In genomic region chr2:96828436-96828835, GRCh38 we compare ENCODE assay signal across 16 cellular contexts. TPM values are rescaled to one million over a fixed set of nuclear protein-coding genes. Genes with fewer than 3 reads are reported as not detected.
DNase-seq lines count a peak whose midpoint lies in the region; ATAC-seq and TF ChIP-seq lines count a peak whose summit lies in the region.
"Had no signal": no experiment of that assay in that cellular context is flagged by ENCODE, and none has a peak within 500 bp of the region (broad histone marks: within the 10 kb centered on the region; RNA-seq: fewer than 3 reads in every experiment).

No MANE protein-coding gene starts in this region.

- H2BK5ac ChIP-seq in IMR-90 (ENCODE audit: low read depth, low read length, poor library complexity, severe bottlenecking) (no peak overlapping the region), neuronal stem cell (ENCODE audit: low read length) (no peak overlapping the region)

- peaks cover 13% of the 10 kb centered on the region; the same call in 1 of the 2 replicates for H4K20me1 ChIP-seq in IMR-90 (ENCODE audit: insufficient read depth, low read length)

- H3K79me1 ChIP-seq in IMR-90 (ENCODE audit: low read depth in 1 of 2, low read length in 2 of 2) = peaks cover 7 to 15% of the 10 kb centered on the region in 2 experiments
- peaks cover 5% of the 10 kb centered on the region for H3K79me1 ChIP-seq in neuronal stem cell (ENCODE audit: low read depth, low read length)

- WGBS in IMR-90 (ENCODE audit: extremely low coverage in 2 of 2, insufficient read length in 1 of 2), 2 experiments = 88% methylated on average over 11 of the region's 14 CpGs; no CpG with 5 or more reads in 1 of the 2 experiments
- no CpG with 5 or more reads among the region's 14 CpGs for WGBS in neuronal stem cell (ENCODE audit: extremely low coverage in 2 of 2, insufficient read length in 2 of 2, insufficient replicate concordance in 1 of 2), 2 donors
- WGBS in transverse colon (ENCODE audit: low coverage in 1 of 2), 2 donors = 98 to 100% methylated on average over 1 to 14 of the region's 14 CpGs

- no peak overlapping the region for H3K27ac ChIP-seq in IMR-90 (ENCODE audit: insufficient read depth, low read length)
- no peak overlapping the region for H3K27ac ChIP-seq in neuronal stem cell (replicated peaks; ENCODE audit: low read length)
- H3K27ac ChIP-seq in transverse colon = no peak overlapping the region

- H3K18ac ChIP-seq in IMR-90 (ENCODE audit: low read depth, low read length) = no peak overlapping the region
- H3K18ac ChIP-seq in neuronal stem cell (ENCODE audit: low read length) = no peak overlapping the region

- H2BK120ac ChIP-seq in IMR-90 (ENCODE audit: low read depth, low read length) (no peak overlapping the region), neuronal stem cell (ENCODE audit: low read depth, low read length) (no peak overlapping the region)

- no peaks in the 10 kb centered on the region for H3K27me3 ChIP-seq in IMR-90 (ENCODE audit: control insufficient read depth, insufficient read depth, low read length)
- no peaks in the 10 kb centered on the region for H3K27me3 ChIP-seq in neuronal stem cell (ENCODE audit: control insufficient read depth in 3 of 3, insufficient read depth in 3 of 3, low read depth in 1 of 3, low read length in 3 of 3)
- no peaks in the 10 kb centered on the region for H3K27me3 ChIP-seq in transverse colon

- H4K5ac ChIP-seq in IMR-90 (ENCODE audit: low read depth, low read length) = no peak overlapping the region

- intact Hi-C loops in activated naive CD4-positive, alpha-beta T cell treated with anti-CD3 and anti-CD28 coated beads for 36 hours (cut with micrococcal nuclease) = no loop called here
- intact Hi-C loops in IMR-90 (cut with micrococcal nuclease) = no loop called here
- intact Hi-C loops in transverse colon (cut with DNase I; ENCODE audit: low total_unique reads) = loop anchor here (5.0 kb wide), 1 partner anchor 1736 kb away; no protein-coding TSS in a partner anchor

- peaks cover 20% of the 10 kb centered on the region; the same call in 1 of the 2 replicates for H3K9me1 ChIP-seq in IMR-90 (ENCODE audit: insufficient read depth, low read length)

- H3K4me3 Mint-ChIP-seq in activated naive CD4-positive, alpha-beta T cell treated with anti-CD3 and anti-CD28 coated beads, Interleukin-2, amount 10 ng/mL, durations not matched to agents 7 days and 5 days = no peak overlapping the region
- H3K4me3 Mint-ChIP-seq in activated naive CD4-positive, alpha-beta T cell treated with anti-CD3 and anti-CD28 coated beads for 36 hours = no peak overlapping the region
- H3K4me3 Mint-ChIP-seq in glutamatergic neuron (ENCODE audit: unreplicated experiment) = no peak overlapping the region
- no peak overlapping the region for H3K4me3 Mint-ChIP-seq in immature natural killer cell
- H3K4me3 Mint-ChIP-seq: B cell; CD4-positive, alpha-beta memory T cell; GM23338 had no signal

- no peak for TF ChIP-seq CTCF in IMR-90 (conservative IDR thresholded peaks at IDR 0.05; ENCODE audit: low read depth, low read length)
- no peak for TF ChIP-seq CTCF in glutamatergic neuron (IDR thresholded peaks at IDR 0.05; ENCODE audit: partially characterized antibody, unreplicated experiment)
- TF ChIP-seq CTCF in transverse colon (IDR thresholded peaks at IDR 0.05) = no peak

- H3K4me1 Mint-ChIP-seq in activated naive CD4-positive, alpha-beta T cell treated with anti-CD3 and anti-CD28 coated beads, Interleukin-2, amount 10 ng/mL, durations not matched to agents 7 days and 5 days = no peaks in the 10 kb centered on the region
- no peaks in the 10 kb centered on the region for H3K4me1 Mint-ChIP-seq in activated naive CD4-positive, alpha-beta T cell treated with anti-CD3 and anti-CD28 coated beads for 36 hours (ENCODE audit: low read depth)
- H3K4me1 Mint-ChIP-seq in glutamatergic neuron (ENCODE audit: low read depth, unreplicated experiment) (peaks cover 32% of the 10 kb centered on the region), immature natural killer cell (peaks cover 1 to 8% of the 10 kb centered on the region in 2 donors)

- H4K8ac ChIP-seq in IMR-90 (ENCODE audit: low read depth in 2 of 2, low read length in 2 of 2) (no peak overlapping the region), neuronal stem cell (ENCODE audit: low read depth, low read length) (no peak overlapping the region)

- H3K14ac ChIP-seq in IMR-90 (replicated peaks; ENCODE audit: low read depth, low read length) = no peak overlapping the region
- no peak overlapping the region for H3K14ac ChIP-seq in neuronal stem cell (ENCODE audit: low read length)

- peak overlapping the region; percentile 26 for H2AK9ac ChIP-seq in IMR-90 (replicated peaks; ENCODE audit: low read depth, low read length, poor library complexity)

- in situ Hi-C loops in IMR-90 (cut with MboI; ENCODE audit: low sequenced_read_pairs) = no loop called here
- in situ Hi-C loops in transverse colon (cut with MboI; ENCODE audit: low pct_ligation_motif_present in 1 of 4, low pct_unique_long_range_greater_than_20kb in 1 of 4, low sequenced_read_pairs in 3 of 4) = loop anchor here in 1 of 4 donors (25.0 kb wide), 1 partner anchor 259 kb away; the partner anchor contains the start of gene FAHD2B

- TF ChIP-seq EP300 in transverse colon (IDR thresholded peaks at IDR 0.05; ENCODE audit: low read depth) = no peak

- H3K36me3 Mint-ChIP-seq in activated naive CD4-positive, alpha-beta T cell treated with anti-CD3 and anti-CD28 coated beads, Interleukin-2, amount 10 ng/mL, durations not matched to agents 7 days and 5 days = peaks cover 49% of the 10 kb centered on the region
- peaks cover 9% of the 10 kb centered on the region for H3K36me3 Mint-ChIP-seq in activated naive CD4-positive, alpha-beta T cell treated with anti-CD3 and anti-CD28 coated beads for 36 hours (ENCODE audit: low read depth)
- H3K36me3 Mint-ChIP-seq in glutamatergic neuron (ENCODE audit: unreplicated experiment) (no peaks in the 10 kb centered on the region), immature natural killer cell (peaks cover 11 to 30% (median 11%) of the 10 kb centered on the region in 3 donors)

- CTCF ChIA-PET in activated naive CD4-positive, alpha-beta T cell treated with anti-CD3 and anti-CD28 coated beads, Interleukin-2, amount 10 ng/mL, durations not matched to agents 7 days and 5 days (lab: Charles Lee) = interaction anchor here (0.6 kb wide), 1 partner anchor 885 kb away, joined by 3 read pairs; no protein-coding TSS in a partner anchor
- CTCF ChIA-PET in activated naive CD4-positive, alpha-beta T cell treated with anti-CD3 and anti-CD28 coated beads for 36 hours (lab: Charles Lee) = interaction anchor here (0.6 kb wide), 1 partner anchor 22 kb away, joined by 3 read pairs; no protein-coding TSS in a partner anchor
- CTCF ChIA-PET in IMR-90 (lab: Yijun Ruan, JAX) = no interaction called here

- H3K4me2 ChIP-seq in IMR-90 (ENCODE audit: low read depth, low read length) = no peak overlapping the region
- H3K4me2 ChIP-seq in neuronal stem cell (ENCODE audit: insufficient read depth, low read length, poor library complexity, severe bottlenecking) = no peak overlapping the region
- H3K4me2 ChIP-seq: GM23338 had no signal

- no peak overlapping the region for H3K23ac ChIP-seq in IMR-90 (ENCODE audit: low read depth, low read length)
- peak overlapping the region; percentile 12 for H3K23ac ChIP-seq in neuronal stem cell (ENCODE audit: low read depth, low read length, poor library complexity)

- POLR2A ChIA-PET in IMR-90 (lab: Charles Lee; ENCODE audit: unreplicated experiment) = no interaction called here

- peaks cover 16% of the 10 kb centered on the region; the same call in 1 of the 2 replicates for H3K4me1 ChIP-seq in IMR-90 (ENCODE audit: control insufficient read depth, insufficient read depth, low read length)
- H3K4me1 ChIP-seq in neuronal stem cell (ENCODE audit: control insufficient read depth in 2 of 2, insufficient read depth in 1 of 2, low read depth in 1 of 2, low read length in 2 of 2) = peaks cover 4 to 16% of the 10 kb centered on the region in 2 donors
- H3K4me1 ChIP-seq in transverse colon = peaks cover 0 to 15% (median 11%) of the 10 kb centered on the region in 4 donors

- H2AFZ ChIP-seq in IMR-90 (replicated peaks; ENCODE audit: low read length, poor library complexity) = no peak overlapping the region
- no peak overlapping the region for H2AFZ ChIP-seq in neuronal stem cell (ENCODE audit: low read length)
- H2AFZ ChIP-seq: GM23338 had no signal

- H2BK15ac ChIP-seq in IMR-90 (ENCODE audit: low read depth, low read length) = no peak overlapping the region
- H2BK15ac ChIP-seq in neuronal stem cell (ENCODE audit: low read length) = no peak overlapping the region

- H3K4ac ChIP-seq in IMR-90 (ENCODE audit: low read depth, low read length) = no peak overlapping the region
- H3K4ac ChIP-seq in neuronal stem cell (ENCODE audit: low read length) = no peak overlapping the region

- H2AK5ac ChIP-seq in IMR-90 (ENCODE audit: low read depth, low read length) = no peak overlapping the region
- H2AK5ac ChIP-seq in neuronal stem cell (ENCODE audit: low read depth, low read length) = no peak overlapping the region

- H3K4me3 ChIP-seq in IMR-90 (ENCODE audit: insufficient read depth, low read depth, low read length) (no peak overlapping the region), neuronal stem cell (ENCODE audit: low read length in 2 of 2) (peak overlapping the region in 1 of 2 donors; percentile 13), transverse colon (no peak overlapping the region)
- H3K4me3 ChIP-seq: GM23338 had no signal

- BruUV-seq in IMR-90 (replicated peaks; lab: Mats Ljungman, UMichigan) = no TSS peak

- no peak overlapping the region for H4K91ac ChIP-seq in IMR-90 (ENCODE audit: insufficient read depth, low read depth, low read length)
- no peak overlapping the region for H4K91ac ChIP-seq in neuronal stem cell (ENCODE audit: low read depth, low read length, poor library complexity)

- peak overlapping the region; percentile 11 for H3K27ac Mint-ChIP-seq in activated naive CD4-positive, alpha-beta T cell treated with anti-CD3 and anti-CD28 coated beads, Interleukin-2, amount 10 ng/mL, durations not matched to agents 7 days and 5 days
- no peak overlapping the region for H3K27ac Mint-ChIP-seq in activated naive CD4-positive, alpha-beta T cell treated with anti-CD3 and anti-CD28 coated beads for 36 hours
- H3K27ac Mint-ChIP-seq in glutamatergic neuron (ENCODE audit: unreplicated experiment) (peak overlapping the region; percentile 43), immature natural killer cell (peak overlapping the region in 1 of 6 donors; percentile 17)
- H3K27ac Mint-ChIP-seq: B cell, GM23338 had no signal

- H3K27me3 Mint-ChIP-seq in activated naive CD4-positive, alpha-beta T cell treated with anti-CD3 and anti-CD28 coated beads, Interleukin-2, amount 10 ng/mL, durations not matched to agents 7 days and 5 days = no peaks in the 10 kb centered on the region
- no peaks in the 10 kb centered on the region for H3K27me3 Mint-ChIP-seq in activated naive CD4-positive, alpha-beta T cell treated with anti-CD3 and anti-CD28 coated beads for 36 hours (ENCODE audit: low read depth)
- H3K27me3 Mint-ChIP-seq in glutamatergic neuron (ENCODE audit: unreplicated experiment) = peaks cover 8% of the 10 kb centered on the region
- H3K27me3 Mint-ChIP-seq in immature natural killer cell (ENCODE audit: low read depth in 3 of 3) = peaks cover 0 to 6% (median 0%) of the 10 kb centered on the region in 3 donors
- H3K27me3 Mint-ChIP-seq: B cell; CD4-positive, alpha-beta memory T cell had no signal

- H3K36me3 ChIP-seq in IMR-90 (ENCODE audit: control insufficient read depth, insufficient read depth, low read length) (peaks cover 29% of the 10 kb centered on the region), neuronal stem cell (replicated peaks in 1 of 2; ENCODE audit: control insufficient read depth in 2 of 2, insufficient read depth in 2 of 2, low read length in 2 of 2) (peaks cover 46 to 95% of the 10 kb centered on the region in 2 donors), transverse colon (peaks cover 0 to 65% (median 27%) of the 10 kb centered on the region in 4 donors)

- TF ChIP-seq POLR2A in IMR-90 (IDR thresholded peaks at IDR 0.05; ENCODE audit: low read depth, low read length) = no peak
- no peak for TF ChIP-seq POLR2A in transverse colon (IDR thresholded peaks at IDR 0.05)

- H2BK12ac ChIP-seq in neuronal stem cell (ENCODE audit: low read length) = no peak overlapping the region

- TF ChIP-seq RAD21 in IMR-90 (IDR thresholded peaks at IDR 0.05; ENCODE audit: low read length) = no peak

- no peak for DNase-seq in activated naive CD4-positive, alpha-beta T cell treated with anti-CD3 and anti-CD28 coated beads, Interleukin-2, amount 10 ng/mL, durations not matched to agents 7 days and 5 days
- DNase-seq in activated naive CD4-positive, alpha-beta T cell treated with anti-CD3 and anti-CD28 coated beads for 36 hours = no peak
- DNase-seq in IMR-90 (no peak), glutamatergic neuron (no peak), neuronal stem cell (ENCODE audit: low spot score) (no peak), immature natural killer cell (no peak), NCI-H128 (lab: John Stamatoyannopoulos, UW; ENCODE audit: unreplicated experiment) (no peak), transverse colon (no peak)
- DNase-seq: ACHN; C1 segment of cervical spinal cord; CD4-positive, alpha-beta memory T cell; DMS79; EL; H7 had no signal

- no peak for ATAC-seq in IMR-90 (ENCODE audit: low read depth)
- ATAC-seq: GM23338 had no signal

- dilution Hi-C loops in IMR-90 (cut with HindIII; ENCODE audit: low sequenced_read_pairs, unreplicated experiment) = no loop called here

- no peak overlapping the region for H3K9ac ChIP-seq in IMR-90 (ENCODE audit: low read depth, low read length)
- H3K9ac ChIP-seq in neuronal stem cell (ENCODE audit: low read depth, low read length, poor library complexity) = no peak overlapping the region

- no peak overlapping the region for H2BK20ac ChIP-seq in IMR-90 (ENCODE audit: low read depth, low read length)

- H3K9me3 ChIP-seq in IMR-90 (ENCODE audit: control insufficient read depth, insufficient read depth, low read length) = no peaks in the 10 kb centered on the region
- H3K9me3 ChIP-seq in neuronal stem cell (replicated peaks in 1 of 2; ENCODE audit: control insufficient read depth in 2 of 2, insufficient read depth in 1 of 2, low read depth in 1 of 2, low read length in 2 of 2) = no peaks in the 10 kb centered on the region
- no peaks in the 10 kb centered on the region for H3K9me3 ChIP-seq in transverse colon

- H3K9me3 Mint-ChIP-seq in activated naive CD4-positive, alpha-beta T cell treated with anti-CD3 and anti-CD28 coated beads, Interleukin-2, amount 10 ng/mL, durations not matched to agents 7 days and 5 days = no peaks in the 10 kb centered on the region
- H3K9me3 Mint-ChIP-seq in activated naive CD4-positive, alpha-beta T cell treated with anti-CD3 and anti-CD28 coated beads for 36 hours = no peaks in the 10 kb centered on the region
- H3K9me3 Mint-ChIP-seq in glutamatergic neuron (ENCODE audit: unreplicated experiment) = peaks cover 13% of the 10 kb centered on the region
- no peaks in the 10 kb centered on the region for H3K9me3 Mint-ChIP-seq in immature natural killer cell
- H3K9me3 Mint-ChIP-seq: CD4-positive, alpha-beta memory T cell; GM23338 had no signal

- H3K56ac ChIP-seq in IMR-90 (ENCODE audit: extremely low read depth, insufficient read depth, low read length) = no peak overlapping the region

RNA-seq across cellular contexts. Expression of gene CNNM3, which starts 12.4 kb away (rescaled TPM):
- total RNA-seq in activated naive CD4-positive, alpha-beta T cell treated with anti-CD3 and anti-CD28 coated beads for 36 hours = 10 to 100 TPM; 17.3 to 19.9 TPM
- total RNA-seq in IMR-90 (2012; rRNA removed) = 2.2 and 2.3 TPM in 2 replicates
- 6.1 and 6.3 TPM in 2 replicates for polyA plus RNA-seq in IMR-90 (2012; rRNA removed)
- 4.7 and 6.3 TPM in 2 replicates for polyA plus RNA-seq in IMR-90 (2012; cell fraction: cytosol; rRNA removed)
- polyA plus RNA-seq in IMR-90 (2012; cell fraction: nucleus; rRNA removed; ENCODE audit: low replicate concordance) = 7.9 and 10.3 TPM in 2 replicates
- 22.3 TPM for total RNA-seq in glutamatergic neuron (ENCODE audit: unreplicated experiment)
- 13.3 TPM for polyA plus RNA-seq in neuronal stem cell (2013, experiment 1 of 2)
- polyA plus RNA-seq in neuronal stem cell (2013, experiment 2 of 2) = 13.5 TPM
- 10 to 100 TPM in 1 of 3 donors, 1 to 10 TPM in 2; 5.5 to 11.0 (median 9.9) TPM for polyA plus RNA-seq in immature natural killer cell
- total RNA-seq in transverse colon = 10 to 100 TPM; 14.2 to 54.3 (median 22.3) TPM

RNA-seq across cellular contexts. Expression of gene ANKRD23, which starts 15.4 kb away (rescaled TPM):
- 1 to 10 TPM; 3.3 to 4.2 TPM for total RNA-seq in activated naive CD4-positive, alpha-beta T cell treated with anti-CD3 and anti-CD28 coated beads for 36 hours
- 0.54 and 0.83 TPM in 2 replicates for total RNA-seq in IMR-90 (2012; rRNA removed)
- polyA plus RNA-seq in IMR-90 (2012; rRNA removed) = 1.5 and 1.6 TPM in 2 replicates
- polyA plus RNA-seq in IMR-90 (2012; cell fraction: cytosol; rRNA removed) = 0.19 and 0.77 TPM in 2 replicates
- 9.2 and 17.0 TPM in 2 replicates for polyA plus RNA-seq in IMR-90 (2012; cell fraction: nucleus; rRNA removed; ENCODE audit: low replicate concordance)
- 5.7 TPM for total RNA-seq in glutamatergic neuron (ENCODE audit: unreplicated experiment)
- polyA plus RNA-seq in neuronal stem cell (2013, experiment 1 of 2) = 2.3 TPM
- polyA plus RNA-seq in neuronal stem cell (2013, experiment 2 of 2) = 1.9 TPM
- 1 to 10 TPM in 1 of 3 donors, not detected in 2; 1.3 TPM for polyA plus RNA-seq in immature natural killer cell
- 10 to 100 TPM in 1 of 4 donors, 1 to 10 TPM in 3; 4.1 to 22.7 (median 7.0) TPM for total RNA-seq in transverse colon

RNA-seq across cellular contexts. Expression of gene ANKRD39, which starts 29.4 kb away (rescaled TPM):
- 10 to 100 TPM; 25.0 to 27.3 TPM for total RNA-seq in activated naive CD4-positive, alpha-beta T cell treated with anti-CD3 and anti-CD28 coated beads for 36 hours
- 12.5 and 13.6 TPM in 2 replicates for total RNA-seq in IMR-90 (2012; rRNA removed)
- 15.9 and 17.0 TPM in 2 replicates for polyA plus RNA-seq in IMR-90 (2012; rRNA removed)
- 13.1 and 24.9 TPM in 2 replicates for polyA plus RNA-seq in IMR-90 (2012; cell fraction: cytosol; rRNA removed)
- 13.0 and 25.7 TPM in 2 replicates for polyA plus RNA-seq in IMR-90 (2012; cell fraction: nucleus; rRNA removed; ENCODE audit: low replicate concordance)
- 25.7 TPM for total RNA-seq in glutamatergic neuron (ENCODE audit: unreplicated experiment)
- polyA plus RNA-seq in neuronal stem cell (2013, experiment 1 of 2) = 10.5 TPM
- polyA plus RNA-seq in neuronal stem cell (2013, experiment 2 of 2) = 9.7 TPM
- 10 to 100 TPM; 27.0 to 68.3 (median 41.2) TPM for polyA plus RNA-seq in immature natural killer cell
- 10 to 100 TPM in 3 of 4 donors, 1 to 10 TPM in 1; 9.7 to 55.3 (median 12.7) TPM for total RNA-seq in transverse colon

RNA-seq across cellular contexts. Expression of gene SEMA4C, which starts 41.4 kb away (rescaled TPM):
- 1 to 10 TPM; 7.7 to 8.5 TPM for total RNA-seq in activated naive CD4-positive, alpha-beta T cell treated with anti-CD3 and anti-CD28 coated beads for 36 hours
- total RNA-seq in IMR-90 (2012; rRNA removed) (13.3 and 15.8 TPM in 2 replicates), glutamatergic neuron (ENCODE audit: unreplicated experiment) (119 TPM), transverse colon (10 to 100 TPM in 3 of 4 donors, 1 to 10 TPM in 1; 3.6 to 23.9 (median 17.4) TPM)
- polyA plus RNA-seq in IMR-90 (2012; rRNA removed) (24.3 and 25.5 TPM in 2 replicates), immature natural killer cell (10 to 100 TPM in 1 of 3 donors, 1 to 10 TPM in 2; 3.1 to 11.5 (median 4.8) TPM)
- 15.1 and 22.2 TPM in 2 replicates for polyA plus RNA-seq in IMR-90 (2012; cell fraction: cytosol; rRNA removed)
- polyA plus RNA-seq in IMR-90 (2012; cell fraction: nucleus; rRNA removed; ENCODE audit: low replicate concordance) = 38.1 and 86.4 TPM in 2 replicates
- polyA plus RNA-seq in neuronal stem cell (2013, experiment 1 of 2) = 40.1 TPM
- polyA plus RNA-seq in neuronal stem cell (2013, experiment 2 of 2) = 39.2 TPM
